8 cellular contexts compared by ENCODE assay signal in the genomic region with DNA sequence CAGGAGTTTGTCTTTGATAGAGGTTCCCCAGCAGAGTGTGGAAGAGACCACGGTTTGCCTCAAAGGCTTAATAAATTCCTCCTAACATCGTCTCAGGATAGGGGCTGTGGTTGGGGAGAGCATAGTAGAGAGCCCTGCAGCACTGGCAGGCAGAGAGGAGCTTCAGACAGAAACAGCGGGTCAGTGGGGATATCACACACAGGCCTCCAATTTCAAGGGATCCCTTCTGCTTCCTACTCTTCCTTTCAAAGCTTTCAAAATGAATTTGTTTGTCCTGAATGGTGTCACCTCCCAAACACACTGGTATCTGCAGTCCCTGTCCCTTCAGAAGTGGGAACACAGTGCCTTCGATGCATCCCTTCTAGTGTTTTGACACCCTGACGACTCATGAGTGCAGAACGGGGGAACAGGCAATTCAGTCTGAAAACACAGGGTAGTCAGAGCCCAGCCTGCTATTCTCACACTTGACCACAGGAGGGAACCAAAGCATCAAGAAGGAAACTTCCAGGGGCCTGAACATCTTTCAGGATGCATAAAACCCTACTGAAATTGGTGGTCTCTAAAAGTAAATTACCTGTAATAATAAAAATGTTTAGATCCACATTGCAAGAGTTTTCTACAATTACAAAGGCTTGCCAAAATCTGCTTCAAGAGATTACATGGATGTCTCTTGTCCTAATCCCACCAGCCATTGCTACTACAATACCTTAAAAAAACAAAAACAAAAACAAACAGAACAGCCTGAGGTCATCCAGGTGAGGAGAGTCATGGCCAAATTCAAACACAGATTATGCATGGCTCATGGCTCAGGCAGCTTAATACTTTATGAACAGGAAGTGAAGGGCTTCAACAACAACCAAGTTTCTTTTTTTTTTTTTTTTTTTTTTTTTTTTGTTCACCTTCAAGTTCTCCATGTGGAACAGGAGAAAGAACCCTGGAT. TPM values are rescaled to one million over a fixed set of nuclear protein-coding genes. Genes with fewer than 3 reads are reported as not detected.
DNase-seq lines count a peak whose midpoint lies in the region; ATAC-seq lines count a peak whose summit lies in the region.

No MANE protein-coding gene starts in this region.

- H3K36me3 Mint-ChIP-seq in activated naive CD4-positive, alpha-beta T cell treated with anti-CD3 and anti-CD28 coated beads, Interleukin-2, amount 50 U/mL, for 24 hours: no peaks in the 10 kb centered on the region

- no peaks in the 10 kb centered on the region for H3K27me3 Mint-ChIP-seq in activated naive CD4-positive, alpha-beta T cell treated with anti-CD3 and anti-CD28 coated beads, Interleukin-2, amount 50 U/mL, for 24 hours

- H3K9ac ChIP-seq in SK-N-MC (ENCODE audit: insufficient read length): no peak overlapping the region

- peak overlapping the region; percentile 71 for H3K27ac Mint-ChIP-seq in activated naive CD4-positive, alpha-beta T cell treated with anti-CD3 and anti-CD28 coated beads, Interleukin-2, amount 50 U/mL, for 24 hours

- DNase-seq in COLO668 (lab: John Stamatoyannopoulos, UW; ENCODE audit: unreplicated experiment): peak; percentile 61
- peak; percentile 57 for DNase-seq in LHCN-M2 (ENCODE audit: low read depth)
- peak; percentile 32 for DNase-seq in SK-N-MC (ENCODE audit: low read depth, low spot score)
- peak; percentile 29 for DNase-seq in glomerular endothelial cell (ENCODE audit: extremely low read depth, low read depth, low spot score)
- DNase-seq in posterior cingulate gyrus: peak in 6 of 10 donors; percentile 37 to 90 (median 62)

- H3K4me1 Mint-ChIP-seq in activated naive CD4-positive, alpha-beta T cell treated with anti-CD3 and anti-CD28 coated beads, Interleukin-2, amount 50 U/mL, for 24 hours: peaks cover 53% of the 10 kb centered on the region

- peak overlapping the region; percentile 38 for H3K4me3 Mint-ChIP-seq in activated naive CD4-positive, alpha-beta T cell treated with anti-CD3 and anti-CD28 coated beads, Interleukin-2, amount 50 U/mL, for 24 hours

- H3K9me3 ChIP-seq in SK-N-MC (ENCODE audit: low read depth, low read length): no peaks in the 10 kb centered on the region

- no peaks in the 10 kb centered on the region for H3K9me3 Mint-ChIP-seq in activated naive CD4-positive, alpha-beta T cell treated with anti-CD3 and anti-CD28 coated beads, Interleukin-2, amount 50 U/mL, for 24 hours

- no peaks in the 10 kb centered on the region for H3K36me3 ChIP-seq in SK-N-MC (ENCODE audit: insufficient read depth, low read length)

- H3K4me3 ChIP-seq in SK-N-MC: no peak overlapping the region

- peak; percentile 54 for ATAC-seq in GM19467 (IDR thresholded peaks at IDR 0.05; ENCODE audit: unreplicated experiment)
- no peak for ATAC-seq in HG02840 (IDR thresholded peaks at IDR 0.05; ENCODE audit: low FRiP score, unreplicated experiment)

- H3K27ac ChIP-seq in SK-N-MC: no peak overlapping the region

- intact Hi-C loops in posterior cingulate gyrus (cut with DNase I): loop anchor here (5.0 to 10.0 kb wide), 2 partner anchors 310 to 407 kb away; a partner anchor contains a TSS

RNA-seq across cellular contexts. Expression of a gene that starts 49.8 kb away (rescaled TPM):
- not detected in 2 replicates for total RNA-seq in LHCN-M2 (2014; rRNA removed)
- polyA plus RNA-seq in LHCN-M2 (2012): not detected
- total RNA-seq in glomerular endothelial cell: 0.34 TPM in 1 of 2 replicates, not detected in the other

RNA-seq across cellular contexts. Expression of a gene that starts 58.9 kb away (rescaled TPM):
- total RNA-seq in LHCN-M2 (2014; rRNA removed): 0.06 and 0.34 TPM in 2 replicates
- 0.22 TPM for polyA plus RNA-seq in LHCN-M2 (2012)
- 0.34 and 0.53 TPM in 2 replicates for total RNA-seq in glomerular endothelial cell
